ENCODE assay signal across 35 cellular contexts in the genomic region with DNA sequence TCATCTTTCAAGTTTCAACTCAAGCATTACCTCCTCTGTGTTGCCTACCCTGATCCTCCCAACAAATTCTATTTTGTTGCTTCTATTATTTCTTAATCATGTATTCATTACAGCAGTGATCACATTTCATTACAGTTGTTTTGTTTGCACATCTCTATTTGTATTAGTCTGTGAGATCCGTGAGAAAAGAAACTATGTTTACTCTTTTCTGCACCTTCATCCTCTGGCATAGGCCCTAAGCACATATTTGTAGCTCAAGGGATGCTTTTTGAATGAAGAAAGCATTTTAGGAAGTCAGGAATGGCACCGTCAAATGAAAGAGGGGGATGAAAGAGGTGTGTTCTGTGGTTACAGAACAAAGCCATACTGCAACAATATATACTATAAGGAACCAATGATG.
"Had no signal": no experiment of that assay in that cellular context is flagged by ENCODE, and none has a peak within 500 bp of the region (broad histone marks: within the 10 kb centered on the region; RNA-seq: fewer than 3 reads in every experiment).

No MANE protein-coding gene starts in this region.

- H3K27ac ChIP-seq: KMS-11 had no signal

- H3K27me3 ChIP-seq: MG63 had no signal

- DNase-seq: Karpas-422, Kasumi-1, MG63, MM.1S, MV-4-11, NCI-H1048, NCI-H1092, NCI-H1092 treated with DMSO at 0.1 percent for 48 hours, NCI-H1105, NCI-H1105 treated with DMSO at 0.1 percent for 48 hours, NCI-H1417, NCI-H1417 treated with DMSO at 0.1 percent for 48 hours, NCI-H1436, NCI-H1436 treated with DMSO at 0.1 percent for 48 hours, NCI-H146, NCI-H1694, NCI-H1694 treated with DMSO at 0.1 percent for 48 hours, NCI-H187, NCI-H187 treated with DMSO at 0.1 percent for 48 hours, NCI-H1930, NCI-H2029, NCI-H2029 treated with DMSO at 0.1 percent for 48 hours, NCI-H2081, NCI-H2081 treated with DMSO at 0.1 percent for 48 hours, NCI-H2107, NCI-H2171, NCI-H2171 treated with DMSO at 0.1 percent for 48 hours, NCI-H2227 treated with DMSO at 0.1 percent for 48 hours, NCI-H226, NCI-H345, NCI-H446, NCI-H446 treated with DMSO at 0.1 percent for 48 hours, NCI-H510A, NCI-H510A treated with DMSO at 0.1 percent for 48 hours had no signal

- H3K36me3 ChIP-seq: MG63 had no signal

- H3K4me3 ChIP-seq: MG63 had no signal

- H3K9me3 ChIP-seq: MG63 had no signal
